In the genomic region with DNA sequence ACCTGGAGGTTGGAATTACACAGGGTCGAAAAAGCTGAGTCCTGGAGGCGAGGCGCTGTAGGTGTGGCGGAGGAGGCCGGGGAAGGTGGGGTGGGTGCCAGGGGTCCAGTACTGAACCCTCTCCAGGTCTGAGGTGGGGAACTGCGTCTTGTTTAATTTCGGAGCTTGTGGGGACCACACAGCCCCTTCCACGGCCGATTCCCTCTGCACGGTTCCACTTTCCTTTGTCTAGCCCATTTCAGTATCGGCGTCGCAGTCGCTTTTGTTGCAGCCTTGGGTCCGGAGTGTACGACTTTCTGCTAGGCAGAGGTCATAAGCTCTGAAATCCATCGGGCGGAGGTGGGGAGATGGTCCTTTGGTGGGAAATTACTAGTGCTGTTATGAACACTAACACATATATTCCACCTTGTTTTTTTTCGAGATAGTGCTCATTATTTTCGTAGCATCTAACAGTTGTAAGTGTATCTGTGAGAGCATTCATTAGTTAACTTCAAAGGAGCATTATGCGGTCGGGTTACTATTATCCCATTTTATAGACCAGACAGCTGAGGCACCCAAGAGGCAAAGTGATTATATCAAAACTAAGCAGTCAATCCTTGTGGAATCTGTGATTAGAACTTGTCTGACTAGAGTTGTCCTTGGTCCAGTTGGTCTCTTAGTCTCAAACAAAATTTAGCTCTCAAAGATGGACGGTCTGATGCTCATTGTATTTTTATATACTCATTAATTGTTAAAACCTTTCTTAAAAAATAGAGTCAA, we compare ENCODE assay signal across 8 cellular contexts. TPM values are rescaled to one million over a fixed set of nuclear protein-coding genes. Genes with fewer than 3 reads are reported as not detected.
DNase-seq lines count a peak whose midpoint lies in the region; ATAC-seq and TF ChIP-seq lines count a peak whose summit lies in the region.

No MANE protein-coding gene starts in this region.

- peak overlapping the region; percentile 59 to 60 for H3K4me3 ChIP-seq in cardiac fibroblast (replicated peaks in 1 of 2; ENCODE audit: low read depth in 2 of 2, low read length in 2 of 2)
- H3K4me3 ChIP-seq in right lobe of liver, result peak overlapping the region; percentile 61 to 75 (median 69)
- H3K4me3 ChIP-seq in tibial nerve, result peak overlapping the region; percentile 47 to 86 (median 72)

- intact Hi-C loops in activated CD4-positive, alpha-beta T cell treated with anti-CD3 and anti-CD28 coated beads, Interleukin-2, amount 10 ng/mL, durations not matched to agents 24 days and 14 days (cut with micrococcal nuclease), result no loop called here
- intact Hi-C loops in right lobe of liver (cut with DNase I), result no loop called here

- H3K9me3 ChIP-seq in right lobe of liver (no peaks in the 10 kb centered on the region), tibial nerve (no peaks in the 10 kb centered on the region), T-helper 17 cell (ENCODE audit: control insufficient read depth, low read length, poor library complexity, severe bottlenecking) (no peaks in the 10 kb centered on the region)

- ATAC-seq in right lobe of liver, result peak; percentile 53 to 61 (median 60)
- no peak for ATAC-seq in T-helper 17 cell
- ATAC-seq in HG03280 (IDR thresholded peaks at IDR 0.05; ENCODE audit: unreplicated experiment), result no peak

- peak overlapping the region; percentile 34 for H3K4me3 Mint-ChIP-seq in activated CD4-positive, alpha-beta T cell treated with anti-CD3 and anti-CD28 coated beads, Interleukin-2, amount 10 ng/mL, durations not matched to agents 24 days and 14 days
- H3K4me3 Mint-ChIP-seq in activated CD4-positive, alpha-beta T cell treated with anti-CD3 and anti-CD28 coated beads, Interleukin-2, amount 10 ng/mL, durations not matched to agents 7 days and 5 days, result no peak overlapping the region
- no peak overlapping the region for H3K4me3 Mint-ChIP-seq in T-helper 17 cell

- TF ChIP-seq POLR2A in right lobe of liver (IDR thresholded peaks at IDR 0.05) (no peak), tibial nerve (IDR thresholded peaks at IDR 0.05) (no peak)

- H3K27ac ChIP-seq in right lobe of liver, result peak overlapping the region; percentile 81 to 88 (median 82)
- peak overlapping the region; percentile 48 to 86 (median 60) for H3K27ac ChIP-seq in tibial nerve

- DNase-seq in activated CD4-positive, alpha-beta T cell treated with anti-CD3 and anti-CD28 coated beads, Interleukin-2, amount 10 ng/mL, durations not matched to agents 24 days and 14 days, result peak; percentile 14
- no peak for DNase-seq in activated CD4-positive, alpha-beta T cell treated with anti-CD3 and anti-CD28 coated beads, Interleukin-2, amount 10 ng/mL, durations not matched to agents 7 days and 5 days
- peak in 1 of 2 donors; percentile 11 for DNase-seq in cardiac fibroblast (ENCODE audit: low read depth in 2 of 2)
- peak in 1 of 3 donors; percentile 45 for DNase-seq in right lobe of liver
- DNase-seq in tibial nerve (ENCODE audit: low spot score in 2 of 2), result no peak
- no peak for DNase-seq in T-helper 17 cell
- DNase-seq in activated CD4-positive, alpha-beta T cell treated with anti-CD3 and anti-CD28 coated beads for 4 hours, result no peak

- no peaks in the 10 kb centered on the region for H3K36me3 ChIP-seq in right lobe of liver
- no peaks in the 10 kb centered on the region for H3K36me3 ChIP-seq in tibial nerve

- TF ChIP-seq EP300 in tibial nerve (IDR thresholded peaks at IDR 0.05), result no peak

- CTCF ChIA-PET in activated CD4-positive, alpha-beta T cell treated with anti-CD3 and anti-CD28 coated beads, Interleukin-2, amount 10 ng/mL, durations not matched to agents 7 days and 5 days (lab: Charles Lee), result no interaction called here

- H3K9me3 Mint-ChIP-seq in activated CD4-positive, alpha-beta T cell treated with anti-CD3 and anti-CD28 coated beads, Interleukin-2, amount 10 ng/mL, durations not matched to agents 24 days and 14 days, result no peaks in the 10 kb centered on the region
- H3K9me3 Mint-ChIP-seq in activated CD4-positive, alpha-beta T cell treated with anti-CD3 and anti-CD28 coated beads, Interleukin-2, amount 10 ng/mL, durations not matched to agents 7 days and 5 days, result no peaks in the 10 kb centered on the region

- H3K27me3 ChIP-seq in right lobe of liver (no peaks in the 10 kb centered on the region), tibial nerve (peaks cover 0 to 4% of the 10 kb centered on the region in 2 donors)

- H3K4me1 ChIP-seq in right lobe of liver (peaks cover 0 to 14% (median 3%) of the 10 kb centered on the region in 4 donors), tibial nerve (peaks cover 0 to 11% (median 0%) of the 10 kb centered on the region in 4 donors)

- H3K36me3 Mint-ChIP-seq in activated CD4-positive, alpha-beta T cell treated with anti-CD3 and anti-CD28 coated beads, Interleukin-2, amount 10 ng/mL, durations not matched to agents 24 days and 14 days (ENCODE audit: low read depth), result peaks cover 2% of the 10 kb centered on the region
- H3K36me3 Mint-ChIP-seq in activated CD4-positive, alpha-beta T cell treated with anti-CD3 and anti-CD28 coated beads, Interleukin-2, amount 10 ng/mL, durations not matched to agents 7 days and 5 days (ENCODE audit: low read depth), result no peaks in the 10 kb centered on the region
- H3K36me3 Mint-ChIP-seq in T-helper 17 cell (ENCODE audit: low read depth), result no peaks in the 10 kb centered on the region

- peaks cover 36% of the 10 kb centered on the region for H3K27me3 Mint-ChIP-seq in activated CD4-positive, alpha-beta T cell treated with anti-CD3 and anti-CD28 coated beads, Interleukin-2, amount 10 ng/mL, durations not matched to agents 24 days and 14 days
- peaks cover 36% of the 10 kb centered on the region for H3K27me3 Mint-ChIP-seq in activated CD4-positive, alpha-beta T cell treated with anti-CD3 and anti-CD28 coated beads, Interleukin-2, amount 10 ng/mL, durations not matched to agents 7 days and 5 days
- peaks cover 21% of the 10 kb centered on the region for H3K27me3 Mint-ChIP-seq in T-helper 17 cell

- peaks cover 2% of the 10 kb centered on the region for H3K4me1 Mint-ChIP-seq in activated CD4-positive, alpha-beta T cell treated with anti-CD3 and anti-CD28 coated beads, Interleukin-2, amount 10 ng/mL, durations not matched to agents 24 days and 14 days
- H3K4me1 Mint-ChIP-seq in activated CD4-positive, alpha-beta T cell treated with anti-CD3 and anti-CD28 coated beads, Interleukin-2, amount 10 ng/mL, durations not matched to agents 7 days and 5 days, result peaks cover 3% of the 10 kb centered on the region
- H3K4me1 Mint-ChIP-seq in T-helper 17 cell, result peaks cover 3% of the 10 kb centered on the region

- WGBS in right lobe of liver (ENCODE audit: insufficient coverage, low coverage, low lambda C conversion rate, missing lambda C conversion rate), result 12% methylated on average over 15 of the region's 23 CpGs
- 14 to 20% methylated on average over 23 of the region's 23 CpGs for WGBS in tibial nerve, 2 donors

- TF ChIP-seq CTCF in cardiac fibroblast (IDR thresholded peaks at IDR 0.05; ENCODE audit: low read depth, low read length) (no peak), right lobe of liver (IDR thresholded peaks at IDR 0.05) (no peak), tibial nerve (IDR thresholded peaks at IDR 0.05) (no peak)

- POLR2A ChIA-PET in activated CD4-positive, alpha-beta T cell treated with anti-CD3 and anti-CD28 coated beads, Interleukin-2, amount 10 ng/mL, durations not matched to agents 7 days and 5 days (lab: Charles Lee), result no interaction called here

- no peak overlapping the region for H3K27ac Mint-ChIP-seq in activated CD4-positive, alpha-beta T cell treated with anti-CD3 and anti-CD28 coated beads, Interleukin-2, amount 10 ng/mL, durations not matched to agents 24 days and 14 days
- H3K27ac Mint-ChIP-seq in activated CD4-positive, alpha-beta T cell treated with anti-CD3 and anti-CD28 coated beads, Interleukin-2, amount 10 ng/mL, durations not matched to agents 7 days and 5 days, result no peak overlapping the region
- no peak overlapping the region for H3K27ac Mint-ChIP-seq in T-helper 17 cell

RNA-seq across cellular contexts. Expression of a gene that starts 0.7 kb away (rescaled TPM):
- not detected in 2 replicates for total RNA-seq in activated CD4-positive, alpha-beta T cell treated with anti-CD3 and anti-CD28 coated beads, Interleukin-2, amount 10 ng/mL, durations not matched to agents 24 days and 14 days
- not detected for total RNA-seq in activated CD4-positive, alpha-beta T cell treated with anti-CD3 and anti-CD28 coated beads, Interleukin-2, amount 10 ng/mL, durations not matched to agents 7 days and 5 days
- total RNA-seq in right lobe of liver (1 to 10 TPM; 3.8 to 6.7 (median 6.0) TPM), tibial nerve (10 to 100 TPM in 2 of 4 donors, 1 to 10 TPM in 2; 6.0 to 13.1 (median 10.1) TPM), T-helper 17 cell (not detected)

Comparison
In these comparisons a context has a peak if more than half of its experiments do, and no peak if none do; other contexts are left out.
1. ATAC-seq: peak in right lobe of liver (4 of 4); none in T-helper 17 cell (single experiment) and HG03280 (single experiment).
2. Peak in every context shown above with its lines, with median percentiles within 50 percentile points of each other: H3K4me3 ChIP-seq.